Comparison of ENCODE assay signal across 21 cellular contexts in the genomic region with DNA sequence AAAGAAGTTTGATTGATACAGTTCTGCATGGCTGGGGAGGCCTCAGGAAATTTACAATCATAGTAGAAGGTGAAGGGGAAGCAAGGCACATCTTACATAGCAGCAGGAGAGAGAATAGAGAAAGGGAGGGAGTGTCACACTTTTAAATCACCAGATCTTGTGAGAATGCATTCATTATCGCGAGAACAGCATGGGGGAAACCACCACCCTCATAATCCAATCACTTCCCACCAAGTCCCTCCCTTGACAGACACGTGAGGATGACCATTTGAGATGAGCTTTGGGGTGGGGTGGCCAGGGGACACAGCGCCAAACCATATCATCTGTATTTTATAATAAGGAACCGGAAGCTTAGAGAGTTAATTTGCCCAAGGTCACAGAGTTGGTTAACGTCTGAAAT. TPM values are rescaled to one million over a fixed set of nuclear protein-coding genes. Genes with fewer than 3 reads are reported as not detected.
DNase-seq lines count a peak whose midpoint lies in the region; ATAC-seq and TF ChIP-seq lines count a peak whose summit lies in the region.
"Had no signal": no experiment of that assay in that cellular context is flagged by ENCODE, and none has a peak within 500 bp of the region (broad histone marks: within the 10 kb centered on the region; RNA-seq: fewer than 3 reads in every experiment).

No MANE protein-coding gene starts in this region.

- no peaks in the 10 kb centered on the region for H3K9me3 ChIP-seq in suprapubic skin
- H3K9me3 ChIP-seq: BLaER1, Caco-2, HAP-1 had no signal

- no peak for TF ChIP-seq EP300 in suprapubic skin (IDR thresholded peaks at IDR 0.05)

- POLR2A ChIA-PET in WTC11 (lab: Charles Lee): interaction anchor here (1.6 kb wide), 1 partner anchor 14 kb away, joined by 5 read pairs; a partner anchor contains a TSS

- WGBS in suprapubic skin: 75% methylated on average over 6 of the region's 6 CpGs

- H3K9me3 Mint-ChIP-seq in WTC11: no peaks in the 10 kb centered on the region
- no peaks in the 10 kb centered on the region for H3K9me3 Mint-ChIP-seq in stimulated activated effector memory CD8-positive, alpha-beta T cell treated with anti-CD3 and anti-CD28 coated beads, Interleukin-12 subunit alpha, Interleukin-12 subunit beta, amount 100 ng/mL, for 72 hours
- H3K9me3 Mint-ChIP-seq in HFFc6: no peaks in the 10 kb centered on the region
- H3K9me3 Mint-ChIP-seq: CD8-positive, alpha-beta T cell had no signal

- H3K27me3 Mint-ChIP-seq in WTC11 (ENCODE audit: low read depth) (no peaks in the 10 kb centered on the region), HFFc6 (ENCODE audit: insufficient read depth) (no peaks in the 10 kb centered on the region; the same call in 1 of the 2 replicates)

- intact Hi-C loops in left colon (cut with DNase I, micrococcal nuclease): no loop called here

- CTCF ChIA-PET in WTC11 (lab: Charles Lee): no interaction called here

- H3K27me3 ChIP-seq in suprapubic skin: no peaks in the 10 kb centered on the region
- H3K27me3 ChIP-seq: BLaER1 had no signal

- H3K27ac ChIP-seq in suprapubic skin: no peak overlapping the region
- H3K27ac ChIP-seq: 22Rv1, BLaER1, C4-2B had no signal

- no peaks in the 10 kb centered on the region for H3K36me3 ChIP-seq in suprapubic skin
- H3K36me3 ChIP-seq: BLaER1, HAP-1 had no signal

- DNase-seq in NCI-H82 (lab: John Stamatoyannopoulos, UW) (peak; percentile 64), NCI-H82 treated with DMSO at 0.1 percent for 48 hours (lab: John Stamatoyannopoulos, UW; ENCODE audit: unreplicated experiment) (no peak), WTC11 (ENCODE audit: low spot score) (no peak), left colon (no peak), suprapubic skin (ENCODE audit: low spot score in 2 of 2) (no peak), HFFc6 (no peak), DMS 273 treated with DMSO at 0.1 percent for 48 hours (lab: John Stamatoyannopoulos, UW) (no peak)
- DNase-seq in stimulated activated effector memory CD8-positive, alpha-beta T cell treated with anti-CD3 and anti-CD28 coated beads, Interleukin-12 subunit alpha, Interleukin-12 subunit beta, amount 100 ng/mL, for 72 hours (ENCODE audit: low spot score in 2 of 2): no peak
- DNase-seq: Caco-2; CD4-positive, CD25-positive, alpha-beta regulatory T cell; CD8-positive, alpha-beta T cell; DMS79; EL; GDM1; GOT3 had no signal

- no peak for TF ChIP-seq CTCF in WTC11 (IDR thresholded peaks at IDR 0.05)
- no peak for TF ChIP-seq CTCF in suprapubic skin (IDR thresholded peaks at IDR 0.05)
- TF ChIP-seq CTCF in HFFc6 (IDR thresholded peaks at IDR 0.05): no peak

- peak; percentile 43; the same call in 1 of the 2 replicates for ATAC-seq in WTC11
- ATAC-seq in left colon: peak; percentile 80
- ATAC-seq in stimulated activated effector memory CD8-positive, alpha-beta T cell treated with anti-CD3 and anti-CD28 coated beads, Interleukin-12 subunit alpha, Interleukin-12 subunit beta, amount 100 ng/mL, for 72 hours: no peak
- ATAC-seq: CD8-positive, alpha-beta T cell had no signal

- H3K36me3 Mint-ChIP-seq in WTC11 (no peaks in the 10 kb centered on the region), HFFc6 (ENCODE audit: low read depth) (no peaks in the 10 kb centered on the region)
- no peaks in the 10 kb centered on the region for H3K36me3 Mint-ChIP-seq in stimulated activated effector memory CD8-positive, alpha-beta T cell treated with anti-CD3 and anti-CD28 coated beads, Interleukin-12 subunit alpha, Interleukin-12 subunit beta, amount 100 ng/mL, for 72 hours
- H3K36me3 Mint-ChIP-seq: CD4-positive, CD25-positive, alpha-beta regulatory T cell; CD8-positive, alpha-beta T cell had no signal

- no peak for TF ChIP-seq POLR2A in suprapubic skin (IDR thresholded peaks at IDR 0.05)

- peaks cover 29% of the 10 kb centered on the region for H3K4me1 Mint-ChIP-seq in WTC11
- H3K4me1 Mint-ChIP-seq in stimulated activated effector memory CD8-positive, alpha-beta T cell treated with anti-CD3 and anti-CD28 coated beads, Interleukin-12 subunit alpha, Interleukin-12 subunit beta, amount 100 ng/mL, for 72 hours: no peaks in the 10 kb centered on the region
- no peaks in the 10 kb centered on the region for H3K4me1 Mint-ChIP-seq in HFFc6 (ENCODE audit: low read depth)
- H3K4me1 Mint-ChIP-seq: B cell had no signal

- no peaks in the 10 kb centered on the region for H3K4me1 ChIP-seq in suprapubic skin
- H3K4me1 ChIP-seq: BLaER1, Caco-2 had no signal

- H3K27ac Mint-ChIP-seq in WTC11 (0 out of 2 replicates have a peak overlapping the region, but pooled peaks have one; percentile 13), HFFc6 (no peak overlapping the region)
- peak overlapping the region; percentile 38 for H3K27ac Mint-ChIP-seq in stimulated activated effector memory CD8-positive, alpha-beta T cell treated with anti-CD3 and anti-CD28 coated beads, Interleukin-12 subunit alpha, Interleukin-12 subunit beta, amount 100 ng/mL, for 72 hours
- H3K27ac Mint-ChIP-seq: B cell; CD4-positive, CD25-positive, alpha-beta regulatory T cell; CD8-positive, alpha-beta T cell had no signal

- no peak overlapping the region for H3K4me3 ChIP-seq in suprapubic skin
- H3K4me3 ChIP-seq: BLaER1, GM12878, HAP-1 had no signal

- H3K4me3 Mint-ChIP-seq in WTC11: no peak overlapping the region
- no peak overlapping the region for H3K4me3 Mint-ChIP-seq in stimulated activated effector memory CD8-positive, alpha-beta T cell treated with anti-CD3 and anti-CD28 coated beads, Interleukin-12 subunit alpha, Interleukin-12 subunit beta, amount 100 ng/mL, for 72 hours
- no peak overlapping the region for H3K4me3 Mint-ChIP-seq in HFFc6
- H3K4me3 Mint-ChIP-seq: B cell; CD4-positive, CD25-positive, alpha-beta regulatory T cell; CD8-positive, alpha-beta T cell had no signal

TF ChIP-seq in WTC11, 78 proteins besides CTCF, POLR2A, EP300 and RAD21 (continues in another document):
- TF ChIP-seq PRRX2 (CRISPR knock-in tag; IDR thresholded peaks at IDR 0.05) (no peak), NFYB (CRISPR knock-in tag; conservative IDR thresholded peaks at IDR 0.05; ENCODE audit: low read depth) (no peak), ZNF232 (CRISPR knock-in tag; IDR thresholded peaks at IDR 0.05) (no peak), NFATC4 (CRISPR knock-in tag; IDR thresholded peaks at IDR 0.05) (no peak), HMGA2 (CRISPR knock-in tag; IDR thresholded peaks at IDR 0.05) (no peak), GTF2I (CRISPR knock-in tag; conservative IDR thresholded peaks at IDR 0.05) (no peak), GABPB1 (CRISPR knock-in tag; IDR thresholded peaks at IDR 0.05) (no peak)
- TF ChIP-seq, protein P1, sequence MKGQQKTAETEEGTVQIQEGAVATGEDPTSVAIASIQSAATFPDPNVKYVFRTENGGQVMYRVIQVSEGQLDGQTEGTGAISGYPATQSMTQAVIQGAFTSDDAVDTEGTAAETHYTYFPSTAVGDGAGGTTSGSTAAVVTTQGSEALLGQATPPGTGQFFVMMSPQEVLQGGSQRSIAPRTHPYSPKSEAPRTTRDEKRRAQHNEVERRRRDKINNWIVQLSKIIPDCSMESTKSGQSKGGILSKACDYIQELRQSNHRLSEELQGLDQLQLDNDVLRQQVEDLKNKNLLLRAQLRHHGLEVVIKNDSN (CRISPR knock-in tag; IDR thresholded peaks at IDR 0.05): no peak
- TF ChIP-seq, protein P2, sequence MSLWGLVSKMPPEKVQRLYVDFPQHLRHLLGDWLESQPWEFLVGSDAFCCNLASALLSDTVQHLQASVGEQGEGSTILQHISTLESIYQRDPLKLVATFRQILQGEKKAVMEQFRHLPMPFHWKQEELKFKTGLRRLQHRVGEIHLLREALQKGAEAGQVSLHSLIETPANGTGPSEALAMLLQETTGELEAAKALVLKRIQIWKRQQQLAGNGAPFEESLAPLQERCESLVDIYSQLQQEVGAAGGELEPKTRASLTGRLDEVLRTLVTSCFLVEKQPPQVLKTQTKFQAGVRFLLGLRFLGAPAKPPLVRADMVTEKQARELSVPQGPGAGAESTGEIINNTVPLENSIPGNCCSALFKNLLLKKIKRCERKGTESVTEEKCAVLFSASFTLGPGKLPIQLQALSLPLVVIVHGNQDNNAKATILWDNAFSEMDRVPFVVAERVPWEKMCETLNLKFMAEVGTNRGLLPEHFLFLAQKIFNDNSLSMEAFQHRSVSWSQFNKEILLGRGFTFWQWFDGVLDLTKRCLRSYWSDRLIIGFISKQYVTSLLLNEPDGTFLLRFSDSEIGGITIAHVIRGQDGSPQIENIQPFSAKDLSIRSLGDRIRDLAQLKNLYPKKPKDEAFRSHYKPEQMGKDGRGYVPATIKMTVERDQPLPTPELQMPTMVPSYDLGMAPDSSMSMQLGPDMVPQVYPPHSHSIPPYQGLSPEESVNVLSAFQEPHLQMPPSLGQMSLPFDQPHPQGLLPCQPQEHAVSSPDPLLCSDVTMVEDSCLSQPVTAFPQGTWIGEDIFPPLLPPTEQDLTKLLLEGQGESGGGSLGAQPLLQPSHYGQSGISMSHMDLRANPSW (CRISPR knock-in tag; conservative IDR thresholded peaks at IDR 0.05; ENCODE audit: low read depth): no peak
- TF ChIP-seq, protein P3, sequence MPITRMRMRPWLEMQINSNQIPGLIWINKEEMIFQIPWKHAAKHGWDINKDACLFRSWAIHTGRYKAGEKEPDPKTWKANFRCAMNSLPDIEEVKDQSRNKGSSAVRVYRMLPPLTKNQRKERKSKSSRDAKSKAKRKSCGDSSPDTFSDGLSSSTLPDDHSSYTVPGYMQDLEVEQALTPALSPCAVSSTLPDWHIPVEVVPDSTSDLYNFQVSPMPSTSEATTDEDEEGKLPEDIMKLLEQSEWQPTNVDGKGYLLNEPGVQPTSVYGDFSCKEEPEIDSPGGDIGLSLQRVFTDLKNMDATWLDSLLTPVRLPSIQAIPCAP (CRISPR knock-in tag; IDR thresholded peaks at IDR 0.05): no peak

RNA-seq across cellular contexts. Expression of a gene that starts 13.7 kb away (rescaled TPM):
- 34.3 to 37.1 TPM (median 36.3 TPM) in 3 replicates for total RNA-seq in WTC11 (2021)
- total RNA-seq in left colon: 10 to 100 TPM; 21.5 to 29.2 TPM
- total RNA-seq in suprapubic skin: 10 to 100 TPM; 24.0 to 64.5 (median 33.1) TPM
- total RNA-seq in HFFc6 (2021; fragmentation: NEBNext Ultra II Directional; extraction: Animal tissue kit (Norgen Biotek cat#: 25700)): 10 to 100 TPM; 31.8 to 46.7 (median 39.2) TPM

RNA-seq across cellular contexts. Expression of a gene that starts 48.1 kb away (rescaled TPM):
- 7.0 to 11.6 TPM (median 10.0 TPM) in 3 replicates for total RNA-seq in WTC11 (2021)
- total RNA-seq in left colon: 10 to 100 TPM; 44.1 to 62.7 TPM
- 10 to 100 TPM; 10.8 to 17.5 (median 12.4) TPM for total RNA-seq in suprapubic skin
- total RNA-seq in HFFc6 (2021; fragmentation: NEBNext Ultra II Directional; extraction: Animal tissue kit (Norgen Biotek cat#: 25700)): 10 to 100 TPM; 23.1 to 27.5 (median 24.7) TPM
